9 cellular contexts compared by ENCODE assay signal in the genomic region with DNA sequence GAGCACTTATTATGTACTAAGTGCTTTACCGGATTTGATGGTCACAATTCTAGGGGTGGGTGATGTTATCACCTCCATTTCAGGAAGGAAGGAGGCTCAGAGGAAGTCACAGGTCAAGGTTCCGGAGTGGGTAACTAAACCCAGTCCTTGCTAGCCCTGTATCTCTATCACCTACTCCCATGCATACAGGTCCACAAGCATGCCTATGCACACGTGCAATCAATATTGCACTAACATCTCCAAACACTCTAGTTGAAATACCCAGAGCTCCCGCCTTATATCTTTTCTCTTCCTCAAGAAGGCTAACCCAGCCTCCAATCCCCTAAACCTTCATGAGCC. TPM values are rescaled to one million over a fixed set of nuclear protein-coding genes. Genes with fewer than 3 reads are reported as not detected.
A peak's percentile ranks its signal among the peaks of the same experiment; 100 is the strongest.
DNase-seq lines count a peak whose midpoint lies in the region; ATAC-seq, FAIRE-seq and TF ChIP-seq lines count a peak whose summit lies in the region.
"Had no signal": no experiment of that assay in that cellular context is flagged by ENCODE, and none has a peak within 500 bp of the region (broad histone marks: within the 10 kb centered on the region; RNA-seq: fewer than 3 reads in every experiment).

No MANE protein-coding gene starts in this region.

- H3K4me1 ChIP-seq in endothelial cell of umbilical vein (ENCODE audit: control insufficient read depth, extremely low read depth, insufficient read depth, low read length) = peaks cover 20% of the 10 kb centered on the region

- H3K9ac ChIP-seq in endothelial cell of umbilical vein (replicated peaks; ENCODE audit: extremely low read depth, insufficient read depth, low read length) = peak overlapping the region; percentile 84

- TF ChIP-seq POLR2A in endothelial cell of umbilical vein (IDR thresholded peaks at IDR 0.05; ENCODE audit: low read depth, low read length) = no peak

- H3K27ac ChIP-seq in RWPE1 (peak overlapping the region; percentile 100), endothelial cell of umbilical vein (ENCODE audit: insufficient read depth, low read depth, low read length) (peak overlapping the region; percentile 87)

- dilution Hi-C loops in endothelial cell of umbilical vein (cut with MboI; ENCODE audit: extremely low pct_ligation_motif_present, low sequenced_read_pairs) = no loop called here

- POLR2A ChIA-PET in RWPE1 (lab: Yijun Ruan, JAX; ENCODE audit: low non-redundant PET) (interaction anchor here (1.4 to 1.7 kb wide), 2 partner anchors 20 to 26 kb away, joined by 4 to 5 read pairs; no protein-coding TSS in a partner anchor), endothelial cell of umbilical vein (lab: Charles Lee) (no interaction called here)

- H2AFZ ChIP-seq in endothelial cell of umbilical vein (ENCODE audit: low read depth, low read length) = peak overlapping the region; percentile 65

- peak; percentile 8 for ATAC-seq in GM19397 (IDR thresholded peaks at IDR 0.05; ENCODE audit: unreplicated experiment)

- H3K79me2 ChIP-seq in endothelial cell of umbilical vein (ENCODE audit: control insufficient read depth, insufficient read depth, low read length) = no peaks in the 10 kb centered on the region

- H4K20me1 ChIP-seq in endothelial cell of umbilical vein (replicated peaks; ENCODE audit: control insufficient read depth, extremely low read depth, insufficient read depth, low read length) = no peaks in the 10 kb centered on the region

- H3K4me1 Mint-ChIP-seq in osteocyte (ENCODE audit: unreplicated experiment) = peaks cover 34% of the 10 kb centered on the region

- TF ChIP-seq CTCF in RWPE1 (conservative IDR thresholded peaks at IDR 0.05; ENCODE audit: low read depth) (no peak), endothelial cell of umbilical vein (IDR thresholded peaks at IDR 0.05; ENCODE audit: extremely low read depth in 1 of 2, insufficient read depth in 1 of 2, low read depth in 1 of 2, low read length in 2 of 2) (no peak), osteocyte (IDR thresholded peaks at IDR 0.05) (no peak)

- BruUV-seq in endothelial cell of umbilical vein (replicated peaks; lab: Mats Ljungman, UMichigan) = no TSS peak

- H3K27me3 ChIP-seq in endothelial cell of umbilical vein (ENCODE audit: control insufficient read depth in 2 of 2, insufficient read depth in 2 of 2, low read length in 2 of 2) = no peaks in the 10 kb centered on the region

- H3K9me1 ChIP-seq in endothelial cell of umbilical vein (replicated peaks; ENCODE audit: control insufficient read depth, extremely low read depth, insufficient read depth, low read length) = no peaks in the 10 kb centered on the region

- no peaks in the 10 kb centered on the region for H3K9me3 ChIP-seq in endothelial cell of umbilical vein (replicated peaks; ENCODE audit: control insufficient read depth, insufficient read depth, low read length)

- DNase-seq in RWPE1 (ENCODE audit: low spot score) (no peak), endothelial cell of umbilical vein (ENCODE audit: low read depth, low spot score) (peak; percentile 32), osteocyte (ENCODE audit: extremely low spot score, unreplicated experiment) (no peak), EL (no peak), DMS 273 (lab: John Stamatoyannopoulos, UW; ENCODE audit: unreplicated experiment) (no peak), NCI-H748 (lab: John Stamatoyannopoulos, UW; ENCODE audit: unreplicated experiment) (no peak), NCI-H69 (lab: John Stamatoyannopoulos, UW) (no peak)

- H3K4me3 ChIP-seq in endothelial cell of umbilical vein (replicated peaks in 1 of 3; ENCODE audit: insufficient read depth in 1 of 3, low read depth in 1 of 3, low read length in 3 of 3) = peak overlapping the region; percentile 24 to 53 (median 37)

- peak overlapping the region; percentile 54 for H3K4me2 ChIP-seq in endothelial cell of umbilical vein (ENCODE audit: insufficient read depth, low read length)

- no peak for FAIRE-seq in endothelial cell of umbilical vein (lab: Jason Lieb, UNC)
- FAIRE-seq: TTC549 had no signal

- CTCF ChIA-PET in RWPE1 (lab: Yijun Ruan, JAX) = interaction anchor here (0.6 to 2.2 kb wide), 2 partner anchors 10 to 33 kb away, joined by 4 to 8 read pairs; no protein-coding TSS in a partner anchor
- CTCF ChIA-PET in endothelial cell of umbilical vein (lab: Charles Lee) = interaction anchor here (1.9 to 2.3 kb wide), 3 partner anchors 10 to 29 kb away, joined by 9 to 17 read pairs (median 11); a partner anchor contains a TSS

- H3K36me3 ChIP-seq in endothelial cell of umbilical vein (ENCODE audit: control insufficient read depth in 2 of 2, extremely low read depth in 1 of 2, insufficient read depth in 2 of 2, low read length in 2 of 2) = no peaks in the 10 kb centered on the region

- H3K36me3 Mint-ChIP-seq in osteocyte (ENCODE audit: unreplicated experiment) = no peaks in the 10 kb centered on the region

- peak overlapping the region; percentile 91 for H3K4me3 Mint-ChIP-seq in osteocyte (ENCODE audit: unreplicated experiment)

- H3K9me3 Mint-ChIP-seq in osteocyte (ENCODE audit: unreplicated experiment) = no peaks in the 10 kb centered on the region

- intact Hi-C loops in endothelial cell of umbilical vein (cut with micrococcal nuclease) = loop anchor here (1.0 kb wide), 1 partner anchor 19 kb away; no protein-coding TSS in a partner anchor

- H3K27ac Mint-ChIP-seq in osteocyte (ENCODE audit: unreplicated experiment) = peak overlapping the region; percentile 99

- no peaks in the 10 kb centered on the region for H3K27me3 Mint-ChIP-seq in osteocyte (ENCODE audit: unreplicated experiment)

TF ChIP-seq in endothelial cell of umbilical vein, 7 proteins besides CTCF, POLR2A, EP300 and RAD21:
- TF ChIP-seq FOS (IDR thresholded peaks at IDR 0.05; ENCODE audit: borderline replicate concordance, insufficient read depth, low read length) = no peak
- TF ChIP-seq GATA2 (IDR thresholded peaks at IDR 0.05; ENCODE audit: insufficient read depth, insufficient read length, low read depth, low read length) = peak; percentile 38

RNA-seq across cellular contexts. Expression of a gene that starts 17.8 kb away (rescaled TPM):
- total RNA-seq in endothelial cell of umbilical vein (2.0 and 23.0 TPM in 2 replicates), osteocyte (93.8 and 176 TPM in 2 replicates)
- 9.8 and 10.7 TPM in 2 replicates for polyA plus RNA-seq in endothelial cell of umbilical vein
- polyA plus RNA-seq in endothelial cell of umbilical vein (2011; cell fraction: cytosol; rRNA removed) = 4.8 and 16.0 TPM in 2 replicates
- polyA plus RNA-seq in endothelial cell of umbilical vein (2011; cell fraction: nucleus; rRNA removed) = 128 and 173 TPM in 2 replicates
- 6.2 and 6.4 TPM in 2 replicates for polyA plus RNA-seq in endothelial cell of umbilical vein (2012)
- polyA minus RNA-seq in endothelial cell of umbilical vein = 21.5 and 27.3 TPM in 2 replicates
- 7.1 TPM for polyA minus RNA-seq in endothelial cell of umbilical vein (2011; cell fraction: cytosol; rRNA and poly(A)+ RNA removed)
- 89.3 and 169 TPM in 2 replicates for polyA minus RNA-seq in endothelial cell of umbilical vein (2011; cell fraction: nucleus; rRNA and poly(A)+ RNA removed)

RNA-seq across cellular contexts. Expression of a gene that starts 26.3 kb away (rescaled TPM):
- total RNA-seq in endothelial cell of umbilical vein (81.8 and 82.6 TPM in 2 replicates), osteocyte (96.7 and 117 TPM in 2 replicates)
- 126 and 146 TPM in 2 replicates for polyA plus RNA-seq in endothelial cell of umbilical vein
- polyA plus RNA-seq in endothelial cell of umbilical vein (2011; cell fraction: cytosol; rRNA removed) = 93.4 and 111 TPM in 2 replicates
- 103 and 106 TPM in 2 replicates for polyA plus RNA-seq in endothelial cell of umbilical vein (2011; cell fraction: nucleus; rRNA removed)
- 88.7 and 94.4 TPM in 2 replicates for polyA plus RNA-seq in endothelial cell of umbilical vein (2012)
- 59.3 and 63.8 TPM in 2 replicates for polyA minus RNA-seq in endothelial cell of umbilical vein
- polyA minus RNA-seq in endothelial cell of umbilical vein (2011; cell fraction: cytosol; rRNA and poly(A)+ RNA removed) = 38.5 TPM
- polyA minus RNA-seq in endothelial cell of umbilical vein (2011; cell fraction: nucleus; rRNA and poly(A)+ RNA removed) = 27.0 and 27.3 TPM in 2 replicates

RNA-seq across cellular contexts. Expression of a gene that starts 43.6 kb away (rescaled TPM):
- total RNA-seq in endothelial cell of umbilical vein = 18.0 and 19.5 TPM in 2 replicates
- 6.6 and 6.7 TPM in 2 replicates for polyA plus RNA-seq in endothelial cell of umbilical vein
- polyA plus RNA-seq in endothelial cell of umbilical vein (2011; cell fraction: cytosol; rRNA removed) = 7.9 and 8.1 TPM in 2 replicates
- 4.1 and 5.9 TPM in 2 replicates for polyA plus RNA-seq in endothelial cell of umbilical vein (2011; cell fraction: nucleus; rRNA removed)
- 8.4 and 9.8 TPM in 2 replicates for polyA plus RNA-seq in endothelial cell of umbilical vein (2012)
- 4.0 and 5.3 TPM in 2 replicates for polyA minus RNA-seq in endothelial cell of umbilical vein
- 10.7 TPM for polyA minus RNA-seq in endothelial cell of umbilical vein (2011; cell fraction: cytosol; rRNA and poly(A)+ RNA removed)
- polyA minus RNA-seq in endothelial cell of umbilical vein (2011; cell fraction: nucleus; rRNA and poly(A)+ RNA removed) = 1.6 and 2.1 TPM in 2 replicates
- 7.6 and 9.1 TPM in 2 replicates for total RNA-seq in osteocyte

RNA-seq across cellular contexts. Expression of a gene that starts 45.1 kb away (rescaled TPM):
- 77.4 and 84.4 TPM in 2 replicates for total RNA-seq in endothelial cell of umbilical vein
- 27.8 and 28.5 TPM in 2 replicates for polyA plus RNA-seq in endothelial cell of umbilical vein
- polyA plus RNA-seq in endothelial cell of umbilical vein (2011; cell fraction: cytosol; rRNA removed) = 24.4 and 38.4 TPM in 2 replicates
- polyA plus RNA-seq in endothelial cell of umbilical vein (2011; cell fraction: nucleus; rRNA removed) = 55.0 and 63.4 TPM in 2 replicates
- 38.0 and 43.8 TPM in 2 replicates for polyA plus RNA-seq in endothelial cell of umbilical vein (2012)
- 16.3 and 23.6 TPM in 2 replicates for polyA minus RNA-seq in endothelial cell of umbilical vein
- polyA minus RNA-seq in endothelial cell of umbilical vein (2011; cell fraction: cytosol; rRNA and poly(A)+ RNA removed) = 14.8 TPM
- polyA minus RNA-seq in endothelial cell of umbilical vein (2011; cell fraction: nucleus; rRNA and poly(A)+ RNA removed) = 15.7 and 21.1 TPM in 2 replicates
- 48.7 and 53.5 TPM in 2 replicates for total RNA-seq in osteocyte

RNA-seq across cellular contexts. Expression of a gene that starts 46.8 kb away (rescaled TPM):
- total RNA-seq in endothelial cell of umbilical vein = 12.0 and 12.9 TPM in 2 replicates
- 21.0 and 22.5 TPM in 2 replicates for polyA plus RNA-seq in endothelial cell of umbilical vein
- 10.5 and 13.6 TPM in 2 replicates for polyA plus RNA-seq in endothelial cell of umbilical vein (2011; cell fraction: cytosol; rRNA removed)
- 6.2 and 6.8 TPM in 2 replicates for polyA plus RNA-seq in endothelial cell of umbilical vein (2011; cell fraction: nucleus; rRNA removed)
- 13.1 and 21.4 TPM in 2 replicates for polyA plus RNA-seq in endothelial cell of umbilical vein (2012)
- polyA minus RNA-seq in endothelial cell of umbilical vein = 6.5 and 11.9 TPM in 2 replicates
- polyA minus RNA-seq in endothelial cell of umbilical vein (2011; cell fraction: cytosol; rRNA and poly(A)+ RNA removed) = 3.3 TPM
- polyA minus RNA-seq in endothelial cell of umbilical vein (2011; cell fraction: nucleus; rRNA and poly(A)+ RNA removed) = 1.8 and 7.0 TPM in 2 replicates
- total RNA-seq in osteocyte = 15.6 and 15.8 TPM in 2 replicates
